ENCODE assay signal across 19 cellular contexts in the genomic region with DNA sequence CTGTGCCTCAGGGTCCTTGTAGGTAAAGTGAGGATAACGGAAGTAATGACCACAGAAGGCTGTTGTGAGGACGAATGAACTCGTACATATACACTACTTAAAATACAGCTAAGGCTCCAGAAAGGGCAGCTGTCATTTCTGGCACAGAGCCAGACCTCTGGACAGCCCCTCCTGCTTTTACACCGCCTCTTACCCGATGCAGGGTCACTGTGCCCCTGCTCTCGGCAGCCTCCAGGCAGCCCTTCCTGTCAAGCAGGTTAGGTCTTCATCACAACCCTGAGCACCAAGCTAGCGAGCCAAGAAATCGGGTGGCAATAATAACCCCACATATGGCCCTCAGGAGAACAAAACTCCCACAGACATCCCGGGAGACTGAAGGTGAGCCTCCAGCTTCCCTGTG. TPM values are rescaled to one million over a fixed set of nuclear protein-coding genes. Genes with fewer than 3 reads are reported as not detected.
DNase-seq lines count a peak whose midpoint lies in the region; ATAC-seq, FAIRE-seq and TF ChIP-seq lines count a peak whose summit lies in the region.
"Had no signal": no experiment of that assay in that cellular context is flagged by ENCODE, and none has a peak within 500 bp of the region (broad histone marks: within the 10 kb centered on the region; RNA-seq: fewer than 3 reads in every experiment).

No MANE protein-coding gene starts in this region.

- no peak for ATAC-seq in naive thymus-derived CD4-positive, alpha-beta T cell
- ATAC-seq: body of pancreas, HCT116 had no signal

- no peaks in the 10 kb centered on the region for H3K27me3 ChIP-seq in naive thymus-derived CD4-positive, alpha-beta T cell (ENCODE audit: control insufficient read depth in 2 of 2, insufficient read depth in 2 of 2, low read length in 2 of 2)
- H3K27me3 ChIP-seq: body of pancreas, dorsolateral prefrontal cortex, esophagus muscularis mucosa had no signal

- peaks cover 8 to 41% (median 14%) of the 10 kb centered on the region in 5 donors for H3K36me3 Mint-ChIP-seq in naive thymus-derived CD4-positive, alpha-beta T cell

- H3K27me3 Mint-ChIP-seq in naive thymus-derived CD4-positive, alpha-beta T cell = no peaks in the 10 kb centered on the region

- intact Hi-C loops in kidney (cut with DNase I) = no loop called here
- intact Hi-C loops in naive thymus-derived CD4-positive, alpha-beta T cell (cut with micrococcal nuclease) = no loop called here

- no peak overlapping the region for H3K9ac ChIP-seq in kidney (ENCODE audit: low read length in 2 of 2)

- POLR2A ChIA-PET in naive thymus-derived CD4-positive, alpha-beta T cell (lab: Charles Lee) = no interaction called here

- H3K4me3 ChIP-seq in kidney (ENCODE audit: low read length in 2 of 2) = no peak overlapping the region
- H3K4me3 ChIP-seq in naive thymus-derived CD4-positive, alpha-beta T cell (ENCODE audit: low read length) = no peak overlapping the region
- H3K4me3 ChIP-seq: body of pancreas, dorsolateral prefrontal cortex, esophagus muscularis mucosa had no signal

- peak; percentile 42 for DNase-seq in DMS153 (lab: John Stamatoyannopoulos, UW)
- DNase-seq in NCI-H69 (lab: John Stamatoyannopoulos, UW) = peak; percentile 75
- peak; percentile 46 for DNase-seq in kidney
- no peak for DNase-seq in cerebellum (ENCODE audit: low spot score)
- DNase-seq in activated CD8-positive, alpha-beta memory T cell treated with anti-CD3 and anti-CD28 coated beads for 24 hours = no peak
- no peak for DNase-seq in naive thymus-derived CD4-positive, alpha-beta T cell
- DNase-seq: activated CD4-positive, CD25-positive, alpha-beta regulatory T cell treated with anti-CD3 and anti-CD28 coated beads, Interleukin-2, amount 50 U/mL, for 72 hours; activated naive CD4-positive, alpha-beta T cell treated with anti-CD3 and anti-CD28 coated beads for 36 hours; body of pancreas; dorsolateral prefrontal cortex; GDM1; NCI-H1436; OCI-M1; stimulated activated CD4-positive, alpha-beta T cell treated with anti-CD3 and anti-CD28 coated beads, Interleukin-12 subunit alpha, Interleukin-12 subunit beta, amount 100 ng/mL, for 4 hours had no signal

- CTCF ChIA-PET in naive thymus-derived CD4-positive, alpha-beta T cell (lab: Charles Lee) = no interaction called here

- no peak for TF ChIP-seq CTCF in kidney (IDR thresholded peaks at IDR 0.05; ENCODE audit: borderline replicate concordance, extremely low read depth, insufficient read depth)

- peak overlapping the region in 4 of 9 donors; percentile 17 to 76 (median 36) for H3K27ac Mint-ChIP-seq in naive thymus-derived CD4-positive, alpha-beta T cell
- H3K27ac Mint-ChIP-seq: activated naive CD4-positive, alpha-beta T cell treated with anti-CD3 and anti-CD28 coated beads for 36 hours had no signal

- H3K36me3 ChIP-seq in kidney (ENCODE audit: control insufficient read depth in 1 of 2, insufficient read depth in 2 of 2, low read length in 2 of 2) = no peaks in the 10 kb centered on the region
- H3K36me3 ChIP-seq in naive thymus-derived CD4-positive, alpha-beta T cell (ENCODE audit: control insufficient read depth in 2 of 3, insufficient read depth in 3 of 3, low read length in 3 of 3) = peaks cover 0 to 60% (median under 1%) of the 10 kb centered on the region in 3 experiments

- no peak for TF ChIP-seq EP300 in Ishikawa (IDR thresholded peaks at IDR 0.05; ENCODE audit: borderline replicate concordance)

- TF ChIP-seq RAD21 in Ishikawa (IDR thresholded peaks at IDR 0.05; ENCODE audit: low read depth) = no peak

- no peak for FAIRE-seq in kidney (lab: Jason Lieb, UNC)

- no peaks in the 10 kb centered on the region for H3K4me1 ChIP-seq in kidney (ENCODE audit: control insufficient read depth in 1 of 2, insufficient read depth in 1 of 2, low read depth in 1 of 2, low read length in 2 of 2)
- peaks cover 10 to 11% of the 10 kb centered on the region in 2 donors for H3K4me1 ChIP-seq in naive thymus-derived CD4-positive, alpha-beta T cell (ENCODE audit: control insufficient read depth in 2 of 2, insufficient read depth in 2 of 2, low read length in 2 of 2)
- H3K4me1 ChIP-seq: body of pancreas had no signal

- no peak overlapping the region for H3K27ac ChIP-seq in kidney (ENCODE audit: low read depth in 2 of 2, low read length in 2 of 2)
- no peak overlapping the region for H3K27ac ChIP-seq in naive thymus-derived CD4-positive, alpha-beta T cell (ENCODE audit: low read depth, low read length)
- H3K27ac ChIP-seq: body of pancreas, esophagus muscularis mucosa had no signal

- H3K9me3 Mint-ChIP-seq in naive thymus-derived CD4-positive, alpha-beta T cell = no peaks in the 10 kb centered on the region
- H3K9me3 Mint-ChIP-seq: activated naive CD4-positive, alpha-beta T cell treated with anti-CD3 and anti-CD28 coated beads for 36 hours; CD14-positive monocyte had no signal

- H3K9me3 ChIP-seq in kidney (ENCODE audit: control insufficient read depth in 1 of 2, low read length in 2 of 2) = no peaks in the 10 kb centered on the region
- no peaks in the 10 kb centered on the region for H3K9me3 ChIP-seq in naive thymus-derived CD4-positive, alpha-beta T cell (ENCODE audit: control insufficient read depth in 2 of 3, low read length in 3 of 3)
- H3K9me3 ChIP-seq: body of pancreas, esophagus muscularis mucosa had no signal

- no peak overlapping the region for H3K4me3 Mint-ChIP-seq in naive thymus-derived CD4-positive, alpha-beta T cell
- H3K4me3 Mint-ChIP-seq: activated naive CD4-positive, alpha-beta T cell treated with anti-CD3 and anti-CD28 coated beads for 36 hours; CD14-positive monocyte had no signal

- H3K4me1 Mint-ChIP-seq in naive thymus-derived CD4-positive, alpha-beta T cell = peaks cover 9 to 63% (median 54%) of the 10 kb centered on the region in 7 donors

TF ChIP-seq in Ishikawa, 13 proteins besides CTCF, POLR2A, EP300 and RAD21:
- no peak for TF ChIP-seq CEBPB (IDR thresholded peaks at IDR 0.05)
- peak; percentile 63 for TF ChIP-seq NFIC (IDR thresholded peaks at IDR 0.05)
- 0 out of 2 replicates have a peak, but pooled peaks have one; percentile 39 for TF ChIP-seq ZBTB7A (IDR thresholded peaks at IDR 0.05; ENCODE audit: low read depth)
TF ChIP-seq in Ishikawa: peak in this region for 2.

RNA-seq across cellular contexts. Expression of a gene that starts 8.5 kb away (rescaled TPM):
- total RNA-seq in kidney (7.8 TPM), cerebellum (16.0 TPM)
- 3.1 TPM for polyA plus RNA-seq in kidney (ENCODE audit: insufficient read depth, low read depth, low replicate concordance)
- total RNA-seq in naive thymus-derived CD4-positive, alpha-beta T cell = 10 to 100 TPM; 19.1 to 32.2 (median 30.6) TPM
- polyA plus RNA-seq in naive thymus-derived CD4-positive, alpha-beta T cell = 10 to 100 TPM; 25.5 to 30.9 TPM

RNA-seq across cellular contexts. Expression of a gene that starts 53.1 kb away (rescaled TPM):
- total RNA-seq in kidney (26.2 TPM), cerebellum (13.2 TPM)
- 9.1 TPM for polyA plus RNA-seq in kidney (ENCODE audit: insufficient read depth, low read depth, low replicate concordance)
- total RNA-seq in naive thymus-derived CD4-positive, alpha-beta T cell = 1 to 10 TPM in 1 of 5 experiments, under 1 TPM in 4; 0.22 to 1.4 (median 0.32) TPM
- polyA plus RNA-seq in naive thymus-derived CD4-positive, alpha-beta T cell = not detected
- total RNA-seq: mononuclear cell had no signal
- polyA plus RNA-seq: CD14-positive monocyte had no signal

Comparison
In these comparisons a context has a peak if more than half of its experiments do, and no peak if none do; other contexts are left out.
1. DNase-seq: peak in DMS153 (single experiment), NCI-H69 (single experiment) and kidney (single experiment); none in cerebellum (single experiment), activated CD8-positive, alpha-beta memory T cell treated with anti-CD3 and anti-CD28 coated beads for 24 hours (single experiment) and naive thymus-derived CD4-positive, alpha-beta T cell (0 of 9).